ENCODE assay signal across 8 cellular contexts in the genomic region with DNA sequence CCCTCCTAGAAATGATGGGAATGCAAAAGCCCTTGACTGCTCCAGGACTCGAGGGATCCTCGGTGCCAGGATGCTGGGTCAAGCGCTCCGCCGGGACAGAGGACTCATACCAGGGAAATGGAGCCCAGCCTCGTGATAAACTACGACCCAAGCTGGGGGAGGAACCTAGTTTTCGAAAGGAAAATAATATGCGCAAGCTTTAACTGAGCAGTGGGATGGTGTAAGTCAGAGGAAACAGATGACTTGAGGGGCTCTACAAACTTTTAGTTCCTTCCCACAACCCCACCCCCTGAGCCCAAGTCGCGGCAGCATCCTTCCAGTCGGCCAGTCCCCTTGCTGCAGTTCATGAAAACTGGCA. TPM values are rescaled to one million over a fixed set of nuclear protein-coding genes. Genes with fewer than 3 reads are reported as not detected.
A peak's percentile ranks its signal among the peaks of the same experiment; 100 is the strongest.
DNase-seq lines count a peak whose midpoint lies in the region; ATAC-seq and TF ChIP-seq lines count a peak whose summit lies in the region.

No MANE protein-coding gene starts in this region.

- peak overlapping the region; percentile 53 for H3K27ac ChIP-seq in SK-N-MC

- peak overlapping the region; percentile 72 for H3K9ac ChIP-seq in SK-N-MC (ENCODE audit: insufficient read length)

- H3K36me3 Mint-ChIP-seq in activated CD8-positive, alpha-beta memory T cell treated with anti-CD3 and anti-CD28 coated beads, Interleukin-2, amount 10 ng/mL, durations not matched to agents 7 days and 5 days: peaks cover 29% of the 10 kb centered on the region
- no peaks in the 10 kb centered on the region for H3K36me3 Mint-ChIP-seq in glutamatergic neuron (ENCODE audit: unreplicated experiment)

- TF ChIP-seq CTCF in glutamatergic neuron (IDR thresholded peaks at IDR 0.05; ENCODE audit: partially characterized antibody, unreplicated experiment): no peak

- no peaks in the 10 kb centered on the region for H3K9me3 ChIP-seq in SK-N-MC (ENCODE audit: low read depth, low read length)

- no peaks in the 10 kb centered on the region for H3K27me3 Mint-ChIP-seq in activated CD8-positive, alpha-beta memory T cell treated with anti-CD3 and anti-CD28 coated beads, Interleukin-2, amount 10 ng/mL, durations not matched to agents 7 days and 5 days
- H3K27me3 Mint-ChIP-seq in glutamatergic neuron (ENCODE audit: unreplicated experiment): peaks cover 4% of the 10 kb centered on the region

- H3K36me3 ChIP-seq in SK-N-MC (ENCODE audit: insufficient read depth, low read length): peaks cover 56% of the 10 kb centered on the region

- H3K4me3 Mint-ChIP-seq in activated CD8-positive, alpha-beta memory T cell treated with anti-CD3 and anti-CD28 coated beads, Interleukin-2, amount 10 ng/mL, durations not matched to agents 7 days and 5 days: peak overlapping the region; percentile 92
- H3K4me3 Mint-ChIP-seq in glutamatergic neuron (ENCODE audit: unreplicated experiment): peak overlapping the region; percentile 100

- peak overlapping the region; percentile 96 for H3K27ac Mint-ChIP-seq in activated CD8-positive, alpha-beta memory T cell treated with anti-CD3 and anti-CD28 coated beads, Interleukin-2, amount 10 ng/mL, durations not matched to agents 7 days and 5 days
- H3K27ac Mint-ChIP-seq in glutamatergic neuron (ENCODE audit: unreplicated experiment): peak overlapping the region; percentile 95

- peak; percentile 48 for ATAC-seq in activated CD8-positive, alpha-beta memory T cell treated with anti-CD3 and anti-CD28 coated beads, Interleukin-2, amount 10 ng/mL, durations not matched to agents 7 days and 5 days
- ATAC-seq in HG02870 (IDR thresholded peaks at IDR 0.05; ENCODE audit: unreplicated experiment): peak; percentile 22
- no peak for ATAC-seq in HG02571 (IDR thresholded peaks at IDR 0.05; ENCODE audit: unreplicated experiment)

- DNase-seq in activated CD8-positive, alpha-beta memory T cell treated with anti-CD3 and anti-CD28 coated beads, Interleukin-2, amount 10 ng/mL, durations not matched to agents 7 days and 5 days: no peak
- no peak for DNase-seq in activated CD8-positive, alpha-beta memory T cell treated with anti-CD3 and anti-CD28 coated beads, Interleukin-2, amount 50 U/mL, for 48 hours
- DNase-seq in SK-N-MC (ENCODE audit: low read depth, low spot score) (no peak), glutamatergic neuron (no peak), midbrain (lab: John Stamatoyannopoulos, UW) (no peak)
- DNase-seq in stimulated activated CD8-positive, alpha-beta memory T cell treated with anti-CD3 and anti-CD28 coated beads, Interleukin-7, amount 100 ng/mL, for 24 hours (ENCODE audit: low read depth): peak; percentile 19

- H3K4me1 Mint-ChIP-seq in activated CD8-positive, alpha-beta memory T cell treated with anti-CD3 and anti-CD28 coated beads, Interleukin-2, amount 10 ng/mL, durations not matched to agents 7 days and 5 days: peaks cover 33% of the 10 kb centered on the region
- peaks cover 8% of the 10 kb centered on the region for H3K4me1 Mint-ChIP-seq in glutamatergic neuron (ENCODE audit: low read depth, unreplicated experiment)

- CTCF ChIA-PET in activated CD8-positive, alpha-beta memory T cell treated with anti-CD3 and anti-CD28 coated beads, Interleukin-2, amount 10 ng/mL, durations not matched to agents 7 days and 5 days (lab: Charles Lee): interaction anchor here (1.0 to 1.5 kb wide), 3 partner anchors 32 to 93 kb away, joined by 3 to 4 read pairs (median 3); no protein-coding TSS in a partner anchor

- H3K4me3 ChIP-seq in SK-N-MC: peak overlapping the region; percentile 89

- no peaks in the 10 kb centered on the region for H3K9me3 Mint-ChIP-seq in activated CD8-positive, alpha-beta memory T cell treated with anti-CD3 and anti-CD28 coated beads, Interleukin-2, amount 10 ng/mL, durations not matched to agents 7 days and 5 days (ENCODE audit: low read depth)
- H3K9me3 Mint-ChIP-seq in glutamatergic neuron (ENCODE audit: unreplicated experiment): peaks cover 7% of the 10 kb centered on the region

RNA-seq across cellular contexts. Expression of a gene that starts 0.7 kb away (rescaled TPM):
- 100 to 1,000 TPM; 130 to 151 TPM for total RNA-seq in activated CD8-positive, alpha-beta memory T cell treated with anti-CD3 and anti-CD28 coated beads, Interleukin-2, amount 10 ng/mL, durations not matched to agents 7 days and 5 days
- total RNA-seq in glutamatergic neuron (ENCODE audit: unreplicated experiment): 97.6 TPM
